ENCODE assay signal across 26 cellular contexts in genomic region chr7:156179872-156180390, GRCh38.
"Had no signal": no experiment of that assay in that cellular context is flagged by ENCODE, and none has a peak within 500 bp of the region (broad histone marks: within the 10 kb centered on the region; RNA-seq: fewer than 3 reads in every experiment).

No MANE protein-coding gene starts in this region.

- H3K36me3 Mint-ChIP-seq: naive thymus-derived CD8-positive, alpha-beta T cell; stimulated activated effector memory CD8-positive, alpha-beta T cell treated with anti-CD3 and anti-CD28 coated beads, Interleukin-12 subunit alpha, Interleukin-12 subunit beta, amount 100 ng/mL, for 72 hours had no signal

- DNase-seq: hippocampal formation; left colon; left lung; lower lobe of right lung; mammary epithelial cell; mesenchymal stem cell; naive thymus-derived CD8-positive, alpha-beta T cell; occipital lobe; ovary; retina; right cardiac atrium; stimulated activated CD4-positive, alpha-beta T cell treated with anti-CD3 and anti-CD28 coated beads, Interleukin-4, amount 100 ng/mL, for 24 hours; stimulated activated naive CD4-positive, alpha-beta T cell; tibial artery; trophoblast cell; uterus had no signal

- ATAC-seq: left colon; left lung; lower lobe of right lung; naive thymus-derived CD8-positive, alpha-beta T cell; right cardiac atrium; sciatic nerve had no signal

- H3K27ac Mint-ChIP-seq: nephron; stimulated activated effector memory CD8-positive, alpha-beta T cell treated with anti-CD3 and anti-CD28 coated beads, Interleukin-12 subunit alpha, Interleukin-12 subunit beta, amount 100 ng/mL, for 72 hours; stimulated activated naive CD8-positive, alpha-beta T cell treated with anti-CD3 and anti-CD28 coated beads, Interleukin-15, Interleukin-2, amounts not matched to agents 100 ng/mL and 50 ng/mL, for 24 hours had no signal

- H3K4me3 Mint-ChIP-seq: naive thymus-derived CD8-positive, alpha-beta T cell; nephron; neural crest cell; stimulated activated effector memory CD8-positive, alpha-beta T cell treated with anti-CD3 and anti-CD28 coated beads, Interleukin-12 subunit alpha, Interleukin-12 subunit beta, amount 100 ng/mL, for 72 hours; stimulated activated naive CD8-positive, alpha-beta T cell treated with anti-CD3 and anti-CD28 coated beads, Interleukin-15, Interleukin-2, amounts not matched to agents 100 ng/mL and 50 ng/mL, for 24 hours had no signal

- H3K27ac ChIP-seq: left lung, lower lobe of right lung, neutrophil, ovary, prostate gland, skin epidermis, suprapubic skin, thoracic aorta, tibial artery, uterus had no signal

- H3K9me3 Mint-ChIP-seq: stimulated activated effector memory CD8-positive, alpha-beta T cell treated with anti-CD3 and anti-CD28 coated beads, Interleukin-12 subunit alpha, Interleukin-12 subunit beta, amount 100 ng/mL, for 72 hours; stimulated activated naive CD8-positive, alpha-beta T cell treated with anti-CD3 and anti-CD28 coated beads, Interleukin-15, Interleukin-2, amounts not matched to agents 100 ng/mL and 50 ng/mL, for 24 hours had no signal

- H3K4me1 ChIP-seq: left lung, lower lobe of right lung, prostate gland, suprapubic skin, tibial artery, uterus had no signal

- H3K27me3 ChIP-seq: left lung, neutrophil, ovary, uterus had no signal

- H3K4me1 Mint-ChIP-seq: naive thymus-derived CD8-positive, alpha-beta T cell; nephron; neural crest cell; stimulated activated effector memory CD8-positive, alpha-beta T cell treated with anti-CD3 and anti-CD28 coated beads, Interleukin-12 subunit alpha, Interleukin-12 subunit beta, amount 100 ng/mL, for 72 hours had no signal

- H3K4me3 ChIP-seq: left lung, lower lobe of right lung, ovary, prostate gland, skin epidermis, suprapubic skin, thoracic aorta, tibial artery, uterus had no signal

- H3K36me3 ChIP-seq: left lung, lower lobe of right lung, neutrophil, ovary, prostate gland, suprapubic skin, thoracic aorta, tibial artery, uterus had no signal

- H3K9me3 ChIP-seq: left lung, lower lobe of right lung, neutrophil, ovary, prostate gland, suprapubic skin, thoracic aorta, tibial artery, uterus had no signal
